Comparison of ENCODE assay signal across 19 cellular contexts in genomic region chr1:113394863-113395259, GRCh38. TPM values are rescaled to one million over a fixed set of nuclear protein-coding genes. Genes with fewer than 3 reads are reported as not detected.
DNase-seq lines count a peak whose midpoint lies in the region; ATAC-seq, FAIRE-seq and TF ChIP-seq lines count a peak whose summit lies in the region.
"Had no signal": no experiment of that assay in that cellular context is flagged by ENCODE, and none has a peak within 500 bp of the region (broad histone marks: within the 10 kb centered on the region; RNA-seq: fewer than 3 reads in every experiment).

No MANE protein-coding gene starts in this region.

- WGBS in liver: 82% methylated on average over 1 of the region's 1 CpG

- H3K36me3 ChIP-seq in MG63: no peaks in the 10 kb centered on the region
- H3K36me3 ChIP-seq in liver (ENCODE audit: control insufficient read depth in 4 of 4, insufficient read depth in 3 of 4, low read depth in 1 of 4, low read length in 3 of 4): no peaks in the 10 kb centered on the region
- H3K36me3 ChIP-seq: Peyer's patch had no signal

- no peak for DNase-seq in MG63
- no peak for DNase-seq in COLO829 (ENCODE audit: low spot score)
- DNase-seq in activated CD4-positive, CD25-positive, alpha-beta regulatory T cell treated with anti-CD3 and anti-CD28 coated beads, Interleukin-2, amount 50 U/mL, for 72 hours: no peak
- DNase-seq: COR-L47, DMS153, EL, H7, NCI-H1436 treated with DMSO at 0.1 percent for 48 hours, NCI-H2081 treated with DMSO at 0.1 percent for 48 hours, NCI-H510A treated with DMSO at 0.1 percent for 48 hours, NCI-H82, Peyer's patch, Right ventricle myocardium superior had no signal

- FAIRE-seq in colon (lab: Jason Lieb, UNC): peak; percentile 5

- H3K27ac ChIP-seq in 22Rv1 (peak overlapping the region; percentile 40), liver (ENCODE audit: low read depth in 1 of 2, low read length in 2 of 2) (peak overlapping the region; percentile 80)
- H3K27ac ChIP-seq: C4-2B had no signal

- ATAC-seq in GM19452 (IDR thresholded peaks at IDR 0.05; ENCODE audit: unreplicated experiment) (no peak), HG03342 (IDR thresholded peaks at IDR 0.05; ENCODE audit: unreplicated experiment) (no peak)

- H3K9me3 ChIP-seq in MG63 (no peaks in the 10 kb centered on the region), liver (ENCODE audit: control insufficient read depth in 4 of 4, low read length in 3 of 4) (no peaks in the 10 kb centered on the region)
- H3K9me3 ChIP-seq: Peyer's patch had no signal

- TF ChIP-seq RAD21 in liver (IDR thresholded peaks at IDR 0.05): no peak

- H3K9ac ChIP-seq in liver (ENCODE audit: low read depth in 1 of 2, low read length in 2 of 2): peak overlapping the region in 1 of 2 donors; percentile 24

- H3K27me3 ChIP-seq in MG63 (no peaks in the 10 kb centered on the region), liver (ENCODE audit: control insufficient read depth in 4 of 4, insufficient read depth in 4 of 4, low read length in 3 of 4) (no peaks in the 10 kb centered on the region)
- H3K27me3 ChIP-seq: Peyer's patch had no signal

- TF ChIP-seq CTCF in 22Rv1 (IDR thresholded peaks at IDR 0.05): no peak
- no peak for TF ChIP-seq CTCF in liver (IDR thresholded peaks at IDR 0.05; ENCODE audit: low read depth, low read length, missing input control)

- H3K4me1 ChIP-seq in liver (ENCODE audit: control insufficient read depth in 4 of 4, insufficient read depth in 4 of 4, low read length in 3 of 4): peaks cover 1 to 37% (median 22%) of the 10 kb centered on the region in 4 donors
- H3K4me1 ChIP-seq: Peyer's patch had no signal

- H3K4me3 ChIP-seq in MG63 (peak overlapping the region; percentile 98), liver (ENCODE audit: low read depth in 1 of 3, low read length in 3 of 3) (peak overlapping the region in 2 of 3 donors; percentile 22 to 31)

TF ChIP-seq in liver, 16 proteins besides CTCF, POLR2A, EP300 and RAD21:
- no peak for TF ChIP-seq SP1 (IDR thresholded peaks at IDR 0.05)
- no peak for TF ChIP-seq FOXA2 (IDR thresholded peaks at IDR 0.05)
- no peak for TF ChIP-seq EGR1 (IDR thresholded peaks at IDR 0.05; ENCODE audit: low read depth in 2 of 2)
- TF ChIP-seq JUND (IDR thresholded peaks at IDR 0.05): no peak
- TF ChIP-seq, protein P1, sequence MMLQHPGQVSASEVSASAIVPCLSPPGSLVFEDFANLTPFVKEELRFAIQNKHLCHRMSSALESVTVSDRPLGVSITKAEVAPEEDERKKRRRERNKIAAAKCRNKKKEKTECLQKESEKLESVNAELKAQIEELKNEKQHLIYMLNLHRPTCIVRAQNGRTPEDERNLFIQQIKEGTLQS (IDR thresholded peaks at IDR 0.05): no peak
- TF ChIP-seq TAF1 (conservative IDR thresholded peaks at IDR 0.05): no peak
- TF ChIP-seq, protein P2, sequence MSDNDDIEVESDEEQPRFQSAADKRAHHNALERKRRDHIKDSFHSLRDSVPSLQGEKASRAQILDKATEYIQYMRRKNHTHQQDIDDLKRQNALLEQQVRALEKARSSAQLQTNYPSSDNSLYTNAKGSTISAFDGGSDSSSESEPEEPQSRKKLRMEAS (IDR thresholded peaks at IDR 0.05): no peak
- TF ChIP-seq RXRA (IDR thresholded peaks at IDR 0.05): no peak
- TF ChIP-seq GABPA (IDR thresholded peaks at IDR 0.05 in 1 of 2, conservative IDR thresholded peaks at IDR 0.05 in 1 of 2): no peak
- TF ChIP-seq, protein P3, sequence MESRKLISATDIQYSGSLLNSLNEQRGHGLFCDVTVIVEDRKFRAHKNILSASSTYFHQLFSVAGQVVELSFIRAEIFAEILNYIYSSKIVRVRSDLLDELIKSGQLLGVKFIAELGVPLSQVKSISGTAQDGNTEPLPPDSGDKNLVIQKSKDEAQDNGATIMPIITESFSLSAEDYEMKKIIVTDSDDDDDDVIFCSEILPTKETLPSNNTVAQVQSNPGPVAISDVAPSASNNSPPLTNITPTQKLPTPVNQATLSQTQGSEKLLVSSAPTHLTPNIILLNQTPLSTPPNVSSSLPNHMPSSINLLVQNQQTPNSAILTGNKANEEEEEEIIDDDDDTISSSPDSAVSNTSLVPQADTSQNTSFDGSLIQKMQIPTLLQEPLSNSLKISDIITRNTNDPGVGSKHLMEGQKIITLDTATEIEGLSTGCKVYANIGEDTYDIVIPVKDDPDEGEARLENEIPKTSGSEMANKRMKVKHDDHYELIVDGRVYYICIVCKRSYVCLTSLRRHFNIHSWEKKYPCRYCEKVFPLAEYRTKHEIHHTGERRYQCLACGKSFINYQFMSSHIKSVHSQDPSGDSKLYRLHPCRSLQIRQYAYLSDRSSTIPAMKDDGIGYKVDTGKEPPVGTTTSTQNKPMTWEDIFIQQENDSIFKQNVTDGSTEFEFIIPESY (IDR thresholded peaks at IDR 0.05): no peak
- TF ChIP-seq HNF4G (IDR thresholded peaks at IDR 0.05): no peak
- no peak for TF ChIP-seq YY1 (IDR thresholded peaks at IDR 0.05)
- no peak for TF ChIP-seq HNF4A (conservative IDR thresholded peaks at IDR 0.05)
- TF ChIP-seq, protein P4, sequence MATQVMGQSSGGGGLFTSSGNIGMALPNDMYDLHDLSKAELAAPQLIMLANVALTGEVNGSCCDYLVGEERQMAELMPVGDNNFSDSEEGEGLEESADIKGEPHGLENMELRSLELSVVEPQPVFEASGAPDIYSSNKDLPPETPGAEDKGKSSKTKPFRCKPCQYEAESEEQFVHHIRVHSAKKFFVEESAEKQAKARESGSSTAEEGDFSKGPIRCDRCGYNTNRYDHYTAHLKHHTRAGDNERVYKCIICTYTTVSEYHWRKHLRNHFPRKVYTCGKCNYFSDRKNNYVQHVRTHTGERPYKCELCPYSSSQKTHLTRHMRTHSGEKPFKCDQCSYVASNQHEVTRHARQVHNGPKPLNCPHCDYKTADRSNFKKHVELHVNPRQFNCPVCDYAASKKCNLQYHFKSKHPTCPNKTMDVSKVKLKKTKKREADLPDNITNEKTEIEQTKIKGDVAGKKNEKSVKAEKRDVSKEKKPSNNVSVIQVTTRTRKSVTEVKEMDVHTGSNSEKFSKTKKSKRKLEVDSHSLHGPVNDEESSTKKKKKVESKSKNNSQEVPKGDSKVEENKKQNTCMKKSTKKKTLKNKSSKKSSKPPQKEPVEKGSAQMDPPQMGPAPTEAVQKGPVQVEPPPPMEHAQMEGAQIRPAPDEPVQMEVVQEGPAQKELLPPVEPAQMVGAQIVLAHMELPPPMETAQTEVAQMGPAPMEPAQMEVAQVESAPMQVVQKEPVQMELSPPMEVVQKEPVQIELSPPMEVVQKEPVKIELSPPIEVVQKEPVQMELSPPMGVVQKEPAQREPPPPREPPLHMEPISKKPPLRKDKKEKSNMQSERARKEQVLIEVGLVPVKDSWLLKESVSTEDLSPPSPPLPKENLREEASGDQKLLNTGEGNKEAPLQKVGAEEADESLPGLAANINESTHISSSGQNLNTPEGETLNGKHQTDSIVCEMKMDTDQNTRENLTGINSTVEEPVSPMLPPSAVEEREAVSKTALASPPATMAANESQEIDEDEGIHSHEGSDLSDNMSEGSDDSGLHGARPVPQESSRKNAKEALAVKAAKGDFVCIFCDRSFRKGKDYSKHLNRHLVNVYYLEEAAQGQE (IDR thresholded peaks at IDR 0.05): no peak
- no peak for TF ChIP-seq NR2F2 (IDR thresholded peaks at IDR 0.05)
- no peak for TF ChIP-seq FOXA1 (IDR thresholded peaks at IDR 0.05)
TF ChIP-seq in liver: peak in this region for 0.

RNA-seq across cellular contexts. Expression of gene MAGI3, which starts 4.5 kb away (rescaled TPM):
- 8.3 and 11.2 TPM in 2 replicates for total RNA-seq in MG63 (2014; rRNA removed; shearing (Covaris generic); ENCODE audit: low replicate concordance)
- 10 to 100 TPM; 10.0 to 28.8 TPM for total RNA-seq in liver
- 1 to 10 TPM; 3.0 to 4.9 TPM for polyA plus RNA-seq in liver
